Comparison of ENCODE assay signal across 8 cellular contexts in the genomic region with DNA sequence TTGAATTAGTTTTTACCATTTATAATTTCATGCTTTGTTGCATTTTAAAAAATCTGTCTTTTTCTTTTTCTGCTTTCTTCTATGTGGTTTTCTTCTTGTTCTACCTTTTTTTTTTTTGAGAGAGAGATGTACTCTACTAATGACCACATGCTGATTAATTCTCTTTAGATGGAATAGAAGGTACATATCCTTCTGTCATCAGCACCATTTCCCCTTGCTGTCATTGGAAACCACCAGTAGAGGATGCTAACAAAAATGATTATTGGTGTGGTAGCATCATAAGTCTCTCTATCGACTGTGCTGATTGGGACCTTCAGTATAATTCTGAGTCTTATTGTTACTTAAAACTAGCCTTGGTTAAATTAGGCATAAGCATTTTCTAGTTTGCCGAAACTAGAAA. TPM values are rescaled to one million over a fixed set of nuclear protein-coding genes. Genes with fewer than 3 reads are reported as not detected.
DNase-seq lines count a peak whose midpoint lies in the region; ATAC-seq and TF ChIP-seq lines count a peak whose summit lies in the region.

No MANE protein-coding gene starts in this region.

- peak overlapping the region; percentile 97 for H3K4me2 ChIP-seq in OCI-LY3 (ENCODE audit: low read length)

- no peak for TF ChIP-seq POLR2A in vagina (IDR thresholded peaks at IDR 0.05)

- H3K27ac ChIP-seq in heart right ventricle (peak overlapping the region in 4 of 10 donors; percentile 98 to 99 (median 98)), OCI-LY3 (ENCODE audit: low read length) (no peak overlapping the region), vagina (peak overlapping the region; percentile 99)

- H3K9ac ChIP-seq in OCI-LY3 (ENCODE audit: low read length), result no peak overlapping the region

- H2AFZ ChIP-seq in OCI-LY3 (ENCODE audit: low read depth, low read length), result no peak overlapping the region

- H3K4me1 ChIP-seq in heart right ventricle (peaks cover 0 to 63% (median 47%) of the 10 kb centered on the region in 9 donors), OCI-LY3 (ENCODE audit: low read length) (peaks cover 21% of the 10 kb centered on the region), vagina (peaks cover 9% of the 10 kb centered on the region)

- intact Hi-C loops in heart right ventricle (cut with DNase I) (loop anchor here in 9 of 10 donors (5.0 to 10.0 kb wide), 11 partner anchors 75 to 548 kb away; no protein-coding TSS in a partner anchor), cardiac septum (cut with DNase I) (loop anchor here (5.0 to 10.0 kb wide), 5 partner anchors 70 to 485 kb away; no protein-coding TSS in a partner anchor), vagina (cut with DNase I) (no loop called here)

- H3K27me3 ChIP-seq in heart right ventricle (peaks cover 0 to 22% (median 0%) of the 10 kb centered on the region in 7 donors), OCI-LY3 (ENCODE audit: low read depth, low read length) (no peaks in the 10 kb centered on the region), vagina (no peaks in the 10 kb centered on the region)

- peak in 6 of 9 donors; percentile 36 to 64 (median 48) for TF ChIP-seq CTCF in heart right ventricle (IDR thresholded peaks at IDR 0.05)
- peak; percentile 48 for TF ChIP-seq CTCF in OCI-LY3 (IDR thresholded peaks at IDR 0.05; ENCODE audit: low read depth, low read length)
- peak in 1 of 3 experiments; percentile 19 for TF ChIP-seq CTCF in vagina (IDR thresholded peaks at IDR 0.05)

- H3K9me3 ChIP-seq in heart right ventricle (no peaks in the 10 kb centered on the region), OCI-LY3 (ENCODE audit: insufficient read depth, low read length) (no peaks in the 10 kb centered on the region), vagina (no peaks in the 10 kb centered on the region)

- H3K79me2 ChIP-seq in OCI-LY3 (ENCODE audit: low read length), result peaks cover 94% of the 10 kb centered on the region

- no peak for ATAC-seq in heart right ventricle
- no peak for ATAC-seq in HG03565 (IDR thresholded peaks at IDR 0.05; ENCODE audit: unreplicated experiment)
- no peak for ATAC-seq in HG03521 (IDR thresholded peaks at IDR 0.05; ENCODE audit: unreplicated experiment)

- no peak for DNase-seq in heart right ventricle
- no peak for DNase-seq in cardiac septum (ENCODE audit: low spot score)
- peak; percentile 8 for DNase-seq in fibroblast of gingiva (ENCODE audit: low read depth)
- no peak for DNase-seq in vagina (ENCODE audit: extremely low spot score in 2 of 2)
- no peak for DNase-seq in stimulated activated naive CD4-positive, alpha-beta T cell treated with Interleukin-2 at 50 U/mL for 16 hours (lab: John Stamatoyannopoulos, UW)

- H3K36me3 ChIP-seq in heart right ventricle (no peaks in the 10 kb centered on the region), OCI-LY3 (replicated peaks; ENCODE audit: low read depth, low read length) (peaks cover 3% of the 10 kb centered on the region), vagina (no peaks in the 10 kb centered on the region)

- H3K4me3 ChIP-seq in heart right ventricle, result peak overlapping the region in 6 of 10 donors; percentile 84 to 94 (median 89)
- H3K4me3 ChIP-seq in OCI-LY3 (ENCODE audit: low read length), result 0 out of 2 replicates have a peak overlapping the region, but pooled peaks have one; percentile 97
- H3K4me3 ChIP-seq in vagina, result no peak overlapping the region

- H4K20me1 ChIP-seq in OCI-LY3 (ENCODE audit: insufficient read depth, low read length), result peaks cover 66% of the 10 kb centered on the region

- WGBS in heart right ventricle, 2 donors, result 57 to 68% methylated on average over 2 of the region's 2 CpGs

RNA-seq across cellular contexts. Expression of gene ZEB1, which starts 3.6 kb away (rescaled TPM):
- total RNA-seq in heart right ventricle (100 to 1,000 TPM in 5 of 10 donors, 10 to 100 TPM in 5; 87.4 to 125 (median 102) TPM), cardiac septum (149 TPM), vagina (82.7 TPM)
- 10 to 100 TPM; 10.6 to 25.5 TPM for polyA plus RNA-seq in heart right ventricle

Comparison
In these comparisons a context has a peak if more than half of its experiments do, and no peak if none do; other contexts are left out.
1. H3K4me3 ChIP-seq: peak in heart right ventricle (6 of 10) and OCI-LY3 (single experiment); none in vagina (0 of 2).